8 cellular contexts compared by ENCODE assay signal in genomic region chr1:83693409-83694126, GRCh38.
DNase-seq lines count a peak whose midpoint lies in the region; ATAC-seq, FAIRE-seq and TF ChIP-seq lines count a peak whose summit lies in the region.

No MANE protein-coding gene starts in this region.

- H2AFZ ChIP-seq in fibroblast of lung (ENCODE audit: low read length) (peak overlapping the region; percentile 31), osteoblast (ENCODE audit: low read length) (peak overlapping the region; percentile 47)

- H3K79me2 ChIP-seq in fibroblast of lung (ENCODE audit: control insufficient read depth, insufficient read depth, low read length) (no peaks in the 10 kb centered on the region), osteoblast (ENCODE audit: insufficient read depth, low read length) (no peaks in the 10 kb centered on the region)

- no peak for ATAC-seq in GM21367 (IDR thresholded peaks at IDR 0.05; ENCODE audit: unreplicated experiment)
- no peak for ATAC-seq in GM19023 (IDR thresholded peaks at IDR 0.05; ENCODE audit: unreplicated experiment)

- H3K36me3 ChIP-seq in fibroblast of lung (ENCODE audit: control insufficient read depth, insufficient read depth, low read length) = no peaks in the 10 kb centered on the region
- no peaks in the 10 kb centered on the region for H3K36me3 ChIP-seq in osteoblast (ENCODE audit: insufficient read depth, low read length)

- H3K27ac ChIP-seq in fibroblast of lung (ENCODE audit: insufficient read depth, low read length) = no peak overlapping the region
- no peak overlapping the region for H3K27ac ChIP-seq in osteoblast (ENCODE audit: low read depth, low read length)

- H3K9me3 ChIP-seq in fibroblast of lung (ENCODE audit: control insufficient read depth, insufficient read depth, low read depth, low read length) (no peaks in the 10 kb centered on the region), osteoblast (ENCODE audit: low read depth, low read length) (no peaks in the 10 kb centered on the region)

- TF ChIP-seq CTCF in GM12865 (IDR thresholded peaks at IDR 0.05; ENCODE audit: insufficient read depth, low read depth, low read length, missing control alignments) (no peak), fibroblast of lung (conservative IDR thresholded peaks at IDR 0.05 in 1 of 2, IDR thresholded peaks at IDR 0.05 in 1 of 2; ENCODE audit: low read depth in 1 of 2, low read length in 2 of 2) (no peak), osteoblast (IDR thresholded peaks at IDR 0.05; ENCODE audit: extremely low read depth, low read depth, low read length) (no peak), D721Med (IDR thresholded peaks at IDR 0.05; ENCODE audit: insufficient read depth, missing control alignments) (no peak)

- no peak overlapping the region for H3K9ac ChIP-seq in fibroblast of lung (ENCODE audit: insufficient read depth, low read length)

- peak overlapping the region; percentile 48 for H3K4me3 ChIP-seq in GM12865 (ENCODE audit: low read depth, low read length)
- H3K4me3 ChIP-seq in fibroblast of lung (replicated peaks in 1 of 4; ENCODE audit: control extremely low read depth in 1 of 4, insufficient read depth in 1 of 4, low read depth in 3 of 4, low read length in 4 of 4) = peak overlapping the region; percentile 2 to 60 (median 30)
- no peak overlapping the region for H3K4me3 ChIP-seq in osteoblast (ENCODE audit: insufficient read depth, low read length)

- peak overlapping the region; percentile 61 for H3K4me2 ChIP-seq in fibroblast of lung (ENCODE audit: extremely low read depth, insufficient read depth, low read length)
- H3K4me2 ChIP-seq in osteoblast (ENCODE audit: insufficient read depth, low read length) = peak overlapping the region; percentile 57

- H3K4me1 ChIP-seq in fibroblast of lung (ENCODE audit: control insufficient read depth, extremely low read depth, insufficient read depth, low read length) = peaks cover 3% of the 10 kb centered on the region
- H3K4me1 ChIP-seq in osteoblast (ENCODE audit: insufficient read depth, low read length) = no peaks in the 10 kb centered on the region

- H3K27me3 ChIP-seq in fibroblast of lung (ENCODE audit: control insufficient read depth, insufficient read depth, low read length) = no peaks in the 10 kb centered on the region
- H3K27me3 ChIP-seq in osteoblast (ENCODE audit: insufficient read depth, low read length) = no peaks in the 10 kb centered on the region

- no peaks in the 10 kb centered on the region for H4K20me1 ChIP-seq in fibroblast of lung (ENCODE audit: control insufficient read depth, extremely low read depth, insufficient read depth, low read length)
- H4K20me1 ChIP-seq in osteoblast (ENCODE audit: insufficient read depth, low read length) = no peaks in the 10 kb centered on the region

- DNase-seq in GM12865 (ENCODE audit: low read depth) (no peak), NCI-H69 (lab: John Stamatoyannopoulos, UW) (peak; percentile 70), fibroblast of lung (ENCODE audit: low read depth in 2 of 2) (peak; percentile 8 to 27), osteoblast (ENCODE audit: insufficient read length, low spot score, missing footprints) (no peak), NOMO-1 treated with dmso at 0.1 percent for 144 hours (lab: John Stamatoyannopoulos, UW; ENCODE audit: unreplicated experiment) (no peak), D721Med (ENCODE audit: insufficient read length, low spot score) (no peak)

- no peak for FAIRE-seq in D721Med (lab: Jason Lieb, UNC)

Comparison
In these comparisons a context has a peak if more than half of its experiments do, and no peak if none do; other contexts are left out.
1. DNase-seq: peak in NCI-H69 (single experiment) and fibroblast of lung (2 of 2); none in GM12865 (single experiment), osteoblast (single experiment), NOMO-1 treated with dmso at 0.1 percent for 144 hours (single experiment) and D721Med (single experiment).